ENCODE assay signal across 8 cellular contexts in genomic region chr4:99403380-99404194, GRCh38. TPM values are rescaled to one million over a fixed set of nuclear protein-coding genes. Genes with fewer than 3 reads are reported as not detected.
DNase-seq lines count a peak whose midpoint lies in the region; ATAC-seq and TF ChIP-seq lines count a peak whose summit lies in the region.

No MANE protein-coding gene starts in this region.

- intact Hi-C loops in activated CD4-positive, alpha-beta memory T cell treated with anti-CD3 and anti-CD28 coated beads for 36 hours (cut with micrococcal nuclease), result loop anchor here (10.0 kb wide), 2 partner anchors 469 to 541 kb away; partner anchors contain the start of gene DNAJB14

- POLR2A ChIA-PET in activated CD4-positive, alpha-beta memory T cell treated with anti-CD3 and anti-CD28 coated beads for 36 hours (lab: Charles Lee), result interaction anchor here (1.3 kb wide), 1 partner anchor 104 kb away, joined by 3 read pairs; no protein-coding TSS in a partner anchor

- H3K27ac Mint-ChIP-seq in activated CD4-positive, alpha-beta memory T cell treated with anti-CD3 and anti-CD28 coated beads for 36 hours, result no peak overlapping the region

- peak; percentile 91 for DNase-seq in fibroblast of gingiva (ENCODE audit: low read depth)
- DNase-seq in thoracic aorta (ENCODE audit: low spot score), result no peak
- no peak for DNase-seq in Peyer's patch
- DNase-seq in activated CD8-positive, alpha-beta memory T cell treated with anti-CD3 and anti-CD28 coated beads, Interleukin-2, amount 50 U/mL, for 48 hours, result no peak
- no peak for DNase-seq in activated CD4-positive, alpha-beta memory T cell treated with anti-CD3 and anti-CD28 coated beads for 36 hours
- no peak for DNase-seq in SHP77 treated with DMSO at 0.1 percent for 48 hours (lab: John Stamatoyannopoulos, UW)

- peaks cover 18 to 71% of the 10 kb centered on the region in 2 donors for H3K4me1 ChIP-seq in thoracic aorta (ENCODE audit: control insufficient read depth in 1 of 2, low read depth in 2 of 2)
- H3K4me1 ChIP-seq in Peyer's patch, result peaks cover 0 to 21% (median 0%) of the 10 kb centered on the region in 4 donors

- TF ChIP-seq POLR2A in Peyer's patch (IDR thresholded peaks at IDR 0.05), result no peak

- H3K4me1 Mint-ChIP-seq in activated CD4-positive, alpha-beta memory T cell treated with anti-CD3 and anti-CD28 coated beads for 36 hours (ENCODE audit: low read depth), result peaks cover 18% of the 10 kb centered on the region

- H3K27me3 ChIP-seq in thoracic aorta (replicated peaks; ENCODE audit: insufficient read depth), result no peaks in the 10 kb centered on the region
- no peaks in the 10 kb centered on the region for H3K27me3 ChIP-seq in Peyer's patch

- CTCF ChIA-PET in activated CD4-positive, alpha-beta memory T cell treated with anti-CD3 and anti-CD28 coated beads for 36 hours (lab: Charles Lee), result interaction anchor here (1.0 to 3.0 kb wide), 4 partner anchors 291 to 408 kb away, joined by 3 to 21 read pairs (median 3); partner anchors contain the start of gene METAP1

- no peak overlapping the region for H3K4me3 Mint-ChIP-seq in activated CD4-positive, alpha-beta memory T cell treated with anti-CD3 and anti-CD28 coated beads for 36 hours

- H3K27ac ChIP-seq in thoracic aorta (peak overlapping the region; percentile 91 to 95), Peyer's patch (peak overlapping the region in 2 of 4 donors; percentile 53 to 78)

- ATAC-seq in GM19438 (IDR thresholded peaks at IDR 0.05; ENCODE audit: low read depth, unreplicated experiment) (peak; percentile 63), HG03103 (IDR thresholded peaks at IDR 0.05; ENCODE audit: low read depth, unreplicated experiment) (peak; percentile 53), thoracic aorta (ENCODE audit: insufficient number of reproducible peaks, low FRiP score, low read depth) (peak; percentile 55)

- H3K27me3 Mint-ChIP-seq in activated CD4-positive, alpha-beta memory T cell treated with anti-CD3 and anti-CD28 coated beads for 36 hours, result peaks cover 2% of the 10 kb centered on the region

- no peaks in the 10 kb centered on the region for H3K9me3 Mint-ChIP-seq in activated CD4-positive, alpha-beta memory T cell treated with anti-CD3 and anti-CD28 coated beads for 36 hours

- H3K4me3 ChIP-seq in thoracic aorta (no peak overlapping the region), Peyer's patch (no peak overlapping the region)

- H3K36me3 Mint-ChIP-seq in activated CD4-positive, alpha-beta memory T cell treated with anti-CD3 and anti-CD28 coated beads for 36 hours, result no peaks in the 10 kb centered on the region

- TF ChIP-seq CTCF in thoracic aorta (IDR thresholded peaks at IDR 0.05) (no peak), Peyer's patch (IDR thresholded peaks at IDR 0.05) (no peak)

- no peaks in the 10 kb centered on the region for H3K36me3 ChIP-seq in thoracic aorta
- no peaks in the 10 kb centered on the region for H3K36me3 ChIP-seq in Peyer's patch

- H3K9me3 ChIP-seq in thoracic aorta, result no peaks in the 10 kb centered on the region
- H3K9me3 ChIP-seq in Peyer's patch, result no peaks in the 10 kb centered on the region

RNA-seq across cellular contexts. Expression of gene ADH7, which starts 31.6 kb away (rescaled TPM):
- total RNA-seq in thoracic aorta, result not detected
- not detected for total RNA-seq in Peyer's patch
- total RNA-seq in activated CD4-positive, alpha-beta memory T cell treated with anti-CD3 and anti-CD28 coated beads for 36 hours, result not detected

RNA-seq across cellular contexts. Expression of gene ADH1C, which starts 51.0 kb away (rescaled TPM):
- total RNA-seq in thoracic aorta (1 to 10 TPM; 4.5 to 5.4 TPM), Peyer's patch (100 to 1,000 TPM in 1 of 4 donors, 10 to 100 TPM in 3; 62.7 to 129 (median 87.7) TPM)
- not detected for total RNA-seq in activated CD4-positive, alpha-beta memory T cell treated with anti-CD3 and anti-CD28 coated beads for 36 hours

Comparison
In these comparisons a context has a peak if more than half of its experiments do, and no peak if none do; other contexts are left out.
1. RNA of gene ADH1C, which starts 51.0 kb away (total RNA-seq): 62.7 to 129 TPM in Peyer's patch; 4.5 to 5.4 TPM in thoracic aorta and not detected in activated CD4-positive, alpha-beta memory T cell treated with anti-CD3 and anti-CD28 coated beads for 36 hours; every median in the first group is over 10 times any median in the second.
2. Peak in every context shown above with its lines, with median percentiles within 50 percentile points of each other: ATAC-seq.